In genomic region chr12:213527-213932, GRCh38 we compare ENCODE assay signal across 1 cellular context.
TF ChIP-seq lines count a peak whose summit lies in the region.

No MANE protein-coding gene starts in this region.

TF ChIP-seq in HEK293, 187 proteins besides CTCF, POLR2A, EP300 and RAD21 (continued from another document):
- TF ChIP-seq, protein P1, sequence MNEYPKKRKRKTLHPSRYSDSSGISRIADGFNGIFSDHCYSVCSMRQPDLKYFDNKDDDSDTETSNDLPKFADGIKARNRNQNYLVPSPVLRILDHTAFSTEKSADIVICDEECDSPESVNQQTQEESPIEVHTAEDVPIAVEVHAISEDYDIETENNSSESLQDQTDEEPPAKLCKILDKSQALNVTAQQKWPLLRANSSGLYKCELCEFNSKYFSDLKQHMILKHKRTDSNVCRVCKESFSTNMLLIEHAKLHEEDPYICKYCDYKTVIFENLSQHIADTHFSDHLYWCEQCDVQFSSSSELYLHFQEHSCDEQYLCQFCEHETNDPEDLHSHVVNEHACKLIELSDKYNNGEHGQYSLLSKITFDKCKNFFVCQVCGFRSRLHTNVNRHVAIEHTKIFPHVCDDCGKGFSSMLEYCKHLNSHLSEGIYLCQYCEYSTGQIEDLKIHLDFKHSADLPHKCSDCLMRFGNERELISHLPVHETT (tag by site-specific recombination; IDR thresholded peaks at IDR 0.05): no peak
- no peak for TF ChIP-seq IKZF3 (tag by site-specific recombination; IDR thresholded peaks at IDR 0.05)
